ENCODE assay signal across 22 cellular contexts in genomic region chr2:191985740-191986139, GRCh38.
DNase-seq lines count a peak whose midpoint lies in the region; ATAC-seq, FAIRE-seq and TF ChIP-seq lines count a peak whose summit lies in the region.
"Had no signal": no experiment of that assay in that cellular context is flagged by ENCODE, and none has a peak within 500 bp of the region (broad histone marks: within the 10 kb centered on the region; RNA-seq: fewer than 3 reads in every experiment).

No MANE protein-coding gene starts in this region.

- H3K27ac Mint-ChIP-seq in natural killer cell = no peak overlapping the region
- H3K27ac Mint-ChIP-seq: B cell; CD8-positive, alpha-beta T cell; GM23338; HFFc6; IgD-negative memory B cell had no signal

- H3K36me3 ChIP-seq in left lung = no peaks in the 10 kb centered on the region
- no peaks in the 10 kb centered on the region for H3K36me3 ChIP-seq in thyroid gland
- H3K36me3 ChIP-seq: BLaER1 treated with 17β-estradiol and CSF1 and Interleukin-3, amounts not matched to agents 10 nM and 100 nM had no signal

- FAIRE-seq in H54 (lab: Jason Lieb, UNC) = peak; percentile 33
- FAIRE-seq: GM12878, HTR-8/SVneo had no signal

- H3K4me1 ChIP-seq in left lung (no peaks in the 10 kb centered on the region), thyroid gland (peaks cover 13% of the 10 kb centered on the region in 2 donors)
- H3K4me1 ChIP-seq: BLaER1 treated with 17β-estradiol and CSF1 and Interleukin-3, amounts not matched to agents 10 nM and 100 nM had no signal

- 27 to 29% methylated on average over 2 of the region's 2 CpGs for WGBS in thyroid gland, 2 donors

- no peaks in the 10 kb centered on the region for H3K36me3 Mint-ChIP-seq in natural killer cell
- H3K36me3 Mint-ChIP-seq: CD8-positive, alpha-beta T cell; IgD-negative memory B cell had no signal

- H3K27me3 ChIP-seq in left lung (no peaks in the 10 kb centered on the region), thyroid gland (no peaks in the 10 kb centered on the region)
- H3K27me3 ChIP-seq: BLaER1 treated with 17β-estradiol and CSF1 and Interleukin-3, amounts not matched to agents 10 nM and 100 nM had no signal

- no peak overlapping the region for H3K4me3 Mint-ChIP-seq in natural killer cell
- H3K4me3 Mint-ChIP-seq: B cell; CD8-positive, alpha-beta T cell; GM23338; HFFc6 had no signal

- no peak overlapping the region for H3K27ac ChIP-seq in left lung
- H3K27ac ChIP-seq in thyroid gland = peak overlapping the region; percentile 54 to 71 (median 66)
- H3K27ac ChIP-seq: BLaER1 treated with 17β-estradiol and CSF1 and Interleukin-3, amounts not matched to agents 10 nM and 100 nM had no signal

- DNase-seq in H54 (ENCODE audit: insufficient read length, low spot score) (no peak), left lung (no peak), thyroid gland (no peak), NCI-H774 (lab: John Stamatoyannopoulos, UW) (no peak), KG1 (lab: John Stamatoyannopoulos, UW) (no peak), natural killer cell (no peak)
- no peak for DNase-seq in activated naive CD4-positive, alpha-beta T cell treated with anti-CD3 and anti-CD28 coated beads, Interleukin-2, amount 50 U/mL, for 16 hours
- DNase-seq: Calu3; CD8-positive, alpha-beta T cell; DMS 273 treated with DMSO at 0.1 percent for 48 hours; DMS53; DND-41; EL; H7; HFFc6 had no signal

- H3K9me3 Mint-ChIP-seq in natural killer cell = no peaks in the 10 kb centered on the region
- H3K9me3 Mint-ChIP-seq: CD8-positive, alpha-beta T cell; GM23338; HFFc6 had no signal

- no peak overlapping the region for H3K4me3 ChIP-seq in left lung
- no peak overlapping the region for H3K4me3 ChIP-seq in thyroid gland (replicated peaks in 1 of 3)
- H3K4me3 ChIP-seq: BLaER1 treated with 17β-estradiol and CSF1 and Interleukin-3, amounts not matched to agents 10 nM and 100 nM; GM12878; GM23338 had no signal

- H3K27me3 Mint-ChIP-seq in natural killer cell (ENCODE audit: low read depth in 2 of 2) = peaks cover 1 to 6% of the 10 kb centered on the region in 2 donors
- H3K27me3 Mint-ChIP-seq: B cell had no signal

- TF ChIP-seq POLR2A in H54 (IDR thresholded peaks at IDR 0.05; ENCODE audit: low read depth, low read length) = no peak
- no peak for TF ChIP-seq POLR2A in thyroid gland (IDR thresholded peaks at IDR 0.05)

- TF ChIP-seq CTCF in left lung (IDR thresholded peaks at IDR 0.05) = no peak
- TF ChIP-seq CTCF in thyroid gland (IDR thresholded peaks at IDR 0.05) = no peak
- no peak for TF ChIP-seq CTCF in natural killer cell (IDR thresholded peaks at IDR 0.05)

- intact Hi-C loops in left lung (cut with DNase I) (no loop called here), thyroid gland (cut with DNase I) (no loop called here), natural killer cell (cut with micrococcal nuclease) (no loop called here)

- H3K4me1 Mint-ChIP-seq in natural killer cell = no peaks in the 10 kb centered on the region
- H3K4me1 Mint-ChIP-seq: B cell, IgD-negative memory B cell had no signal

- ATAC-seq in left lung = peak; percentile 89
- no peak for ATAC-seq in natural killer cell
- ATAC-seq: CD8-positive, alpha-beta T cell; GM12878; GM23338; HCT116 had no signal

- H3K9me3 ChIP-seq in left lung (no peaks in the 10 kb centered on the region), thyroid gland (no peaks in the 10 kb centered on the region)
- H3K9me3 ChIP-seq: BLaER1 treated with 17β-estradiol and CSF1 and Interleukin-3, amounts not matched to agents 10 nM and 100 nM had no signal

Comparison
In these comparisons a context has a peak if more than half of its experiments do, and no peak if none do; other contexts are left out.
1. H3K27ac ChIP-seq: peak in thyroid gland (3 of 3); none in left lung (0 of 2).